Comparison of ENCODE assay signal across 8 cellular contexts in genomic region chr1:185156321-185156853, GRCh38. TPM values are rescaled to one million over a fixed set of nuclear protein-coding genes. Genes with fewer than 3 reads are reported as not detected.
A peak's percentile ranks its signal among the peaks of the same experiment; 100 is the strongest.
DNase-seq lines count a peak whose midpoint lies in the region; ATAC-seq and TF ChIP-seq lines count a peak whose summit lies in the region.

No MANE protein-coding gene starts in this region.

- H3K4me1 Mint-ChIP-seq in endothelial cell (ENCODE audit: unreplicated experiment) (peaks cover 21% of the 10 kb centered on the region), naive B cell (peaks cover 25 to 45% (median 34%) of the 10 kb centered on the region in 3 donors)

- DNase-seq in BJ (ENCODE audit: low read depth) (no peak), RWPE2 (ENCODE audit: low spot score) (peak; percentile 45), endothelial cell (ENCODE audit: low spot score) (no peak), naive B cell (no peak), AG08396 (ENCODE audit: low spot score) (no peak), Ammon's horn (ENCODE audit: low spot score) (no peak)

- peak overlapping the region; percentile 48 for H3K27ac ChIP-seq in RWPE2 (ENCODE audit: poor library complexity, severe bottlenecking)

- ATAC-seq in GM18870 (IDR thresholded peaks at IDR 0.05; ENCODE audit: unreplicated experiment): peak; percentile 25
- peak; percentile 20 for ATAC-seq in HG03095 (IDR thresholded peaks at IDR 0.05; ENCODE audit: unreplicated experiment)
- ATAC-seq in RWPE2 (ENCODE audit: low read depth): peak; percentile 41
- peak; percentile 7 to 10 for ATAC-seq in naive B cell (ENCODE audit: low read depth in 2 of 2)

- peaks cover 13% of the 10 kb centered on the region for H3K4me1 ChIP-seq in RWPE2 (ENCODE audit: insufficient read depth, poor library complexity, severe bottlenecking)

- POLR2A ChIA-PET in BJ (lab: Charles Lee): interaction anchor here (0.7 to 0.9 kb wide), 2 partner anchors 12 to 181 kb away, joined by 3 to 6 read pairs; no protein-coding TSS in a partner anchor

- CTCF ChIA-PET in BJ (lab: Yijun Ruan, JAX): interaction anchor here (1.8 to 3.7 kb wide), 2 partner anchors 12 to 157 kb away, joined by 5 to 40 read pairs; no protein-coding TSS in a partner anchor

- H3K9me3 Mint-ChIP-seq in endothelial cell (ENCODE audit: unreplicated experiment): no peaks in the 10 kb centered on the region
- no peaks in the 10 kb centered on the region for H3K9me3 Mint-ChIP-seq in naive B cell

- TF ChIP-seq CTCF in BJ (IDR thresholded peaks at IDR 0.05; ENCODE audit: insufficient read depth, low read depth, low read length): no peak
- TF ChIP-seq CTCF in RWPE2 (IDR thresholded peaks at IDR 0.05; ENCODE audit: poor library complexity, severe bottlenecking): no peak
- TF ChIP-seq CTCF in endothelial cell (IDR thresholded peaks at IDR 0.05; ENCODE audit: unreplicated experiment): no peak

- peak overlapping the region; percentile 96 for H3K27ac Mint-ChIP-seq in endothelial cell (ENCODE audit: unreplicated experiment)
- H3K27ac Mint-ChIP-seq in naive B cell: peak overlapping the region; percentile 99 to 100 (median 100)

- H3K36me3 Mint-ChIP-seq in endothelial cell (ENCODE audit: low read depth, unreplicated experiment) (peaks cover 3% of the 10 kb centered on the region), naive B cell (peaks cover 0 to 8% of the 10 kb centered on the region in 2 donors)

- H3K27me3 ChIP-seq in BJ (ENCODE audit: control insufficient read depth, insufficient read depth, low read length): no peaks in the 10 kb centered on the region
- no peaks in the 10 kb centered on the region for H3K27me3 ChIP-seq in RWPE2 (ENCODE audit: insufficient read depth, poor library complexity, severe bottlenecking)

- H3K4me3 Mint-ChIP-seq in endothelial cell (ENCODE audit: unreplicated experiment) (peak overlapping the region; percentile 99), naive B cell (peak overlapping the region; percentile 92 to 100 (median 99))

- H3K36me3 ChIP-seq in BJ (ENCODE audit: control insufficient read depth, insufficient read depth, low read length) (no peaks in the 10 kb centered on the region), RWPE2 (ENCODE audit: low read depth) (peaks cover 3% of the 10 kb centered on the region; the same call in 1 of the 2 replicates)

- H3K4me3 ChIP-seq in BJ (ENCODE audit: low read depth, low read length): peak overlapping the region; percentile 63
- peak overlapping the region; percentile 69 for H3K4me3 ChIP-seq in RWPE2 (ENCODE audit: severe bottlenecking)

- peaks cover 11% of the 10 kb centered on the region for H3K27me3 Mint-ChIP-seq in endothelial cell (ENCODE audit: unreplicated experiment)
- no peaks in the 10 kb centered on the region for H3K27me3 Mint-ChIP-seq in naive B cell

- no peaks in the 10 kb centered on the region for H3K9me3 ChIP-seq in RWPE2 (ENCODE audit: severe bottlenecking)

RNA-seq across cellular contexts. Expression of gene TRMT1L, which starts 0.4 kb away (rescaled TPM):
- 13.4 and 23.4 TPM in 2 replicates for polyA plus RNA-seq in BJ (2011; rRNA removed)
- polyA minus RNA-seq in BJ (2011; rRNA and poly(A)+ RNA removed): 10.0 and 16.0 TPM in 2 replicates
- 17.4 TPM for total RNA-seq in endothelial cell (ENCODE audit: unreplicated experiment)
- polyA plus RNA-seq in naive B cell (ENCODE audit: low read depth in 6 of 6): 10 to 100 TPM; 15.6 to 31.8 (median 22.9) TPM

RNA-seq across cellular contexts. Expression of gene SWT1, which starts 0.6 kb away (rescaled TPM):
- polyA plus RNA-seq in BJ (2011; rRNA removed) (0.78 and 1.7 TPM in 2 replicates), naive B cell (ENCODE audit: low read depth in 6 of 6) (1 to 10 TPM; 4.0 to 6.8 (median 5.3) TPM)
- polyA minus RNA-seq in BJ (2011; rRNA and poly(A)+ RNA removed): 0.85 and 0.93 TPM in 2 replicates
- total RNA-seq in endothelial cell (ENCODE audit: unreplicated experiment): 11.5 TPM
